34 cellular contexts compared by ENCODE assay signal in the genomic region with DNA sequence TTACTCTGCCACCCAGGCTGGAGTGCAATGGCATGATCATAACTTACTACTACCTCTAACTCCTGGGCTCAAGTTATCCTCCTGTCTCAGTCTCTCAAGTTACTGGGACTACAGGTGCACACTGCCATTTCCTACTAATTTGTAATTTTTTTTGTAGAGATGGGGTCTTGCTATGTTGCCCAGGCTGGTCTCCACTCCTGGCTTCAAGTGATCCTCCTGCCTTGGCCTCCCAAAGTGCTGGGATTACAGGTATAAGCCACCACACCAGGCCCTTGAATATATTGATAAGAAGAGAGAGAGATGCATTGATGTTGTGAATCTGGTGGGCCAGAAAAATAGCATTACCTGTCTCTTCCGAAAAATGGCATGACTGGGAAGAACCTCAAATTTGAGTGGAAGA.
"Had no signal": no experiment of that assay in that cellular context is flagged by ENCODE, and none has a peak within 500 bp of the region (broad histone marks: within the 10 kb centered on the region; RNA-seq: fewer than 3 reads in every experiment).

No MANE protein-coding gene starts in this region.

- H3K4me3 ChIP-seq: MG63 had no signal

- H3K36me3 ChIP-seq: MG63 had no signal

- DNase-seq: Karpas-422, Kasumi-1, MG63, MM.1S, MV-4-11, NCI-H1048, NCI-H1092, NCI-H1092 treated with DMSO at 0.1 percent for 48 hours, NCI-H1105, NCI-H1105 treated with DMSO at 0.1 percent for 48 hours, NCI-H1417, NCI-H1417 treated with DMSO at 0.1 percent for 48 hours, NCI-H1436, NCI-H1436 treated with DMSO at 0.1 percent for 48 hours, NCI-H146, NCI-H1694, NCI-H1694 treated with DMSO at 0.1 percent for 48 hours, NCI-H187, NCI-H187 treated with DMSO at 0.1 percent for 48 hours, NCI-H1930, NCI-H2029, NCI-H2029 treated with DMSO at 0.1 percent for 48 hours, NCI-H2081, NCI-H2107, NCI-H2171, NCI-H2171 treated with DMSO at 0.1 percent for 48 hours, NCI-H2227 treated with DMSO at 0.1 percent for 48 hours, NCI-H226, NCI-H345, NCI-H446, NCI-H446 treated with DMSO at 0.1 percent for 48 hours, NCI-H510A, NCI-H510A treated with DMSO at 0.1 percent for 48 hours, NCI-H524 had no signal

- H3K9me3 ChIP-seq: MG63 had no signal

- H3K27me3 ChIP-seq: MG63 had no signal
